Comparison of ENCODE assay signal across 29 cellular contexts in the genomic region with DNA sequence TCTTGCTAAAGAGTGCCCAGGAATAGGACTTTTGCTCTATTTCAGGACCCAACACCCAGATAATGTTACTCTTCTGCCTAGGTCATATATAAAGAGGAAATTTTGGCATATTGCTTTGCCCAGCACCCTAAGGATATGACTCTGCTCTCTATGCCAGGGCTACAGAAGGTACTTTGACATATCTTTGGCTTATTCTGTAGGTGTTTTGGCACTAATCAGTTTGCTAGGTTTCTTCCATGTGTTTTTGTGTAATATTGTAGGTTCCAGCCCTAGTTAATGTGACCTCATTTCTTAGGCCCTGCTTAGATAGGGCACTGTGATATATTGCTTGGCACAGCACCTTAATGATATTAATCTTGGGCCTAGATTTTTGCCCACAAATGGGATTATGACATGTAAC.
DNase-seq lines count a peak whose midpoint lies in the region; TF ChIP-seq lines count a peak whose summit lies in the region.
"Had no signal": no experiment of that assay in that cellular context is flagged by ENCODE, and none has a peak within 500 bp of the region (broad histone marks: within the 10 kb centered on the region; RNA-seq: fewer than 3 reads in every experiment).

No MANE protein-coding gene starts in this region.

- H3K36me3 ChIP-seq in transverse colon, result no peaks in the 10 kb centered on the region
- H3K36me3 ChIP-seq: BE2C; BLaER1; BLaER1 treated with 17β-estradiol and CSF1 and Interleukin-3, amounts not matched to agents 10 nM and 100 nM had no signal

- H3K27ac ChIP-seq in transverse colon, result no peak overlapping the region
- H3K27ac ChIP-seq: 22Rv1; A549; BLaER1; BLaER1 treated with 17β-estradiol and CSF1 and Interleukin-3, amounts not matched to agents 10 nM and 100 nM; C4-2B had no signal

- no peak for TF ChIP-seq CTCF in transverse colon (IDR thresholded peaks at IDR 0.05)

- H3K4me3 ChIP-seq in transverse colon, result no peak overlapping the region
- H3K4me3 ChIP-seq: A549; BLaER1; BLaER1 treated with 17β-estradiol and CSF1 and Interleukin-3, amounts not matched to agents 10 nM and 100 nM had no signal

- intact Hi-C loops in transverse colon (cut with DNase I; ENCODE audit: low total_unique reads), result no loop called here

- no peak for TF ChIP-seq POLR2A in transverse colon (IDR thresholded peaks at IDR 0.05)

- H3K27me3 ChIP-seq in transverse colon, result no peaks in the 10 kb centered on the region
- H3K27me3 ChIP-seq: BE2C; BLaER1; BLaER1 treated with 17β-estradiol and CSF1 and Interleukin-3, amounts not matched to agents 10 nM and 100 nM had no signal

- DNase-seq in G401 (ENCODE audit: low spot score) (peak; percentile 66), cerebellar cortex (ENCODE audit: low spot score) (peak; percentile 57), cerebellum (ENCODE audit: low spot score) (peak; percentile 1), DMS 273 treated with DMSO at 0.1 percent for 48 hours (lab: John Stamatoyannopoulos, UW) (no peak), transverse colon (no peak), GOT3 (lab: John Stamatoyannopoulos, UW) (no peak)
- DNase-seq: 8988T; ACHN; AML-193; BE2C; Caco-2; Calu3; CD4-positive, alpha-beta memory T cell; CD4-positive, alpha-beta T cell; CD4-positive, CD25-positive, alpha-beta regulatory T cell; CD8-positive, alpha-beta memory T cell; CD8-positive, alpha-beta T cell; COR-L47; DMS153; DMS53; DMS79; DMS79 treated with DMSO at 0.1 percent for 48 hours; DND-41; EL had no signal

- no peaks in the 10 kb centered on the region for H3K4me1 ChIP-seq in transverse colon
- H3K4me1 ChIP-seq: A549; BE2C; BLaER1; BLaER1 treated with 17β-estradiol and CSF1 and Interleukin-3, amounts not matched to agents 10 nM and 100 nM; Caco-2 had no signal

- in situ Hi-C loops in G401 (cut with HindIII; ENCODE audit: low sequenced_read_pairs) (no loop called here), transverse colon (cut with MboI; ENCODE audit: low pct_ligation_motif_present in 1 of 4, low pct_unique_long_range_greater_than_20kb in 1 of 4, low sequenced_read_pairs in 3 of 4) (no loop called here)

- TF ChIP-seq EP300 in transverse colon (IDR thresholded peaks at IDR 0.05; ENCODE audit: low read depth), result no peak

- no peaks in the 10 kb centered on the region for H3K9me3 ChIP-seq in transverse colon
- H3K9me3 ChIP-seq: A549; BE2C; BLaER1; BLaER1 treated with 17β-estradiol and CSF1 and Interleukin-3, amounts not matched to agents 10 nM and 100 nM; Caco-2 had no signal

Comparison
In these comparisons a context has a peak if more than half of its experiments do, and no peak if none do; other contexts are left out.
1. DNase-seq: peak in G401 (single experiment), cerebellar cortex (single experiment) and cerebellum (single experiment); none in DMS 273 treated with DMSO at 0.1 percent for 48 hours (single experiment), transverse colon (single experiment) and GOT3 (single experiment).